Comparison of ENCODE assay signal across 8 cellular contexts in genomic region chr6:105402090-105402980, GRCh38. TPM values are rescaled to one million over a fixed set of nuclear protein-coding genes. Genes with fewer than 3 reads are reported as not detected.
DNase-seq lines count a peak whose midpoint lies in the region; ATAC-seq and TF ChIP-seq lines count a peak whose summit lies in the region.

No MANE protein-coding gene starts in this region.

- WGBS in right lobe of liver (ENCODE audit: insufficient coverage, low coverage, low lambda C conversion rate, missing lambda C conversion rate), result 8% methylated on average over 18 of the region's 54 CpGs

- intact Hi-C loops in right lobe of liver (cut with DNase I), result loop anchor here (10.0 kb wide), 1 partner anchor 308 kb away; no protein-coding TSS in a partner anchor

- H3K4me3 ChIP-seq in HUES48 (ENCODE audit: low read depth, low read length) (peak overlapping the region; percentile 78), SU-DHL-6 (ENCODE audit: insufficient read depth, low read length, poor library complexity, severe bottlenecking) (peak overlapping the region; percentile 99), choroid plexus epithelial cell (ENCODE audit: low read depth, low read length) (peak overlapping the region; percentile 99), right lobe of liver (peak overlapping the region; percentile 89 to 98 (median 92))

- TF ChIP-seq CTCF in SU-DHL-6 (IDR thresholded peaks at IDR 0.05; ENCODE audit: insufficient read depth, low read length, poor library complexity, severe bottlenecking) (no peak), choroid plexus epithelial cell (conservative IDR thresholded peaks at IDR 0.05; ENCODE audit: low read depth, low read length) (no peak), right lobe of liver (IDR thresholded peaks at IDR 0.05) (no peak)

- DNase-seq in ELR (ENCODE audit: low read depth), result peak; percentile 58
- peak; percentile 55 for DNase-seq in choroid plexus epithelial cell (ENCODE audit: low read depth)
- DNase-seq in right lobe of liver, result peak in 1 of 3 donors; percentile 59
- peak; percentile 59 for DNase-seq in stimulated activated naive CD4-positive, alpha-beta T cell treated with Interleukin-2 at 50 U/mL for 16 hours (lab: John Stamatoyannopoulos, UW)
- no peak for DNase-seq in SHP77 (lab: John Stamatoyannopoulos, UW)

- no peak for TF ChIP-seq POLR2A in right lobe of liver (IDR thresholded peaks at IDR 0.05)

- peaks cover 39% of the 10 kb centered on the region for H3K79me2 ChIP-seq in SU-DHL-6 (ENCODE audit: insufficient read depth, low read length)

- ATAC-seq in GM21515 (IDR thresholded peaks at IDR 0.05; ENCODE audit: unreplicated experiment) (peak; percentile 48), right lobe of liver (peak; percentile 42 to 61 (median 49))

- H3K27me3 ChIP-seq in HUES48 (ENCODE audit: control insufficient read depth, insufficient read depth, low read length), result no peaks in the 10 kb centered on the region
- no peaks in the 10 kb centered on the region for H3K27me3 ChIP-seq in SU-DHL-6 (ENCODE audit: low read length)
- H3K27me3 ChIP-seq in right lobe of liver, result no peaks in the 10 kb centered on the region

- H2AFZ ChIP-seq in SU-DHL-6 (ENCODE audit: low read depth, low read length, severe bottlenecking), result peak overlapping the region; percentile 99

- peak overlapping the region; percentile 91 for H3K4me2 ChIP-seq in SU-DHL-6 (ENCODE audit: low read depth, low read length, poor library complexity, severe bottlenecking)

- H3K9me2 ChIP-seq in SU-DHL-6 (replicated peaks; ENCODE audit: insufficient read depth, low read length), result no peaks in the 10 kb centered on the region

- H3K36me3 ChIP-seq in HUES48 (ENCODE audit: control insufficient read depth, insufficient read depth, low read length) (no peaks in the 10 kb centered on the region), SU-DHL-6 (ENCODE audit: low read length) (no peaks in the 10 kb centered on the region), right lobe of liver (peaks cover 0 to 3% (median 0%) of the 10 kb centered on the region in 4 donors)

- no peaks in the 10 kb centered on the region for H3F3A ChIP-seq in SU-DHL-6 (ENCODE audit: insufficient read depth)

- H3K9ac ChIP-seq in HUES48 (ENCODE audit: low read depth, low read length) (peak overlapping the region; percentile 76), SU-DHL-6 (ENCODE audit: low read length) (peak overlapping the region; percentile 96)

- peaks cover 26% of the 10 kb centered on the region for H3K4me1 ChIP-seq in HUES48 (ENCODE audit: control insufficient read depth, insufficient read depth, low read length)
- peaks cover 0 to 23% (median 2%) of the 10 kb centered on the region in 4 donors for H3K4me1 ChIP-seq in right lobe of liver

- H3K27ac ChIP-seq in HUES48 (ENCODE audit: low read depth, low read length) (peak overlapping the region; percentile 78), SU-DHL-6 (ENCODE audit: low read depth, low read length) (peak overlapping the region; percentile 16; the same call in 1 of the 2 replicates), right lobe of liver (peak overlapping the region; percentile 72 to 81 (median 76))

- H4K20me1 ChIP-seq in SU-DHL-6 (ENCODE audit: low read depth, low read length), result no peaks in the 10 kb centered on the region

- H3K9me3 ChIP-seq in HUES48 (ENCODE audit: control insufficient read depth, insufficient read depth, low read length) (no peaks in the 10 kb centered on the region), SU-DHL-6 (ENCODE audit: insufficient read depth, low read length) (no peaks in the 10 kb centered on the region), right lobe of liver (no peaks in the 10 kb centered on the region)

RNA-seq across cellular contexts. Expression of gene PREP, which starts 0.5 kb away (rescaled TPM):
- total RNA-seq in right lobe of liver, result 10 to 100 TPM; 14.8 to 18.8 (median 16.7) TPM

Comparison
In these comparisons a context has a peak if more than half of its experiments do, and no peak if none do; other contexts are left out.
1. DNase-seq: peak in ELR (single experiment), choroid plexus epithelial cell (single experiment) and stimulated activated naive CD4-positive, alpha-beta T cell treated with Interleukin-2 at 50 U/mL for 16 hours (single experiment); none in SHP77 (0 of 2).
2. H3K27ac ChIP-seq: peak in every context shown above with its lines; median percentile 78 in HUES48; 76 in right lobe of liver; 16 in SU-DHL-6.
3. Peak in every context shown above with its lines, with median percentiles within 50 percentile points of each other: H3K4me3 ChIP-seq.